ENCODE assay signal across 23 cellular contexts in genomic region chr9:21634951-21635350, GRCh38.
DNase-seq lines count a peak whose midpoint lies in the region; ATAC-seq, FAIRE-seq and TF ChIP-seq lines count a peak whose summit lies in the region.
"Had no signal": no experiment of that assay in that cellular context is flagged by ENCODE, and none has a peak within 500 bp of the region (broad histone marks: within the 10 kb centered on the region; RNA-seq: fewer than 3 reads in every experiment).

No MANE protein-coding gene starts in this region.

- no peaks in the 10 kb centered on the region for H3K9me3 Mint-ChIP-seq in activated T-cell treated with anti-CD3 and anti-CD28 coated beads, Interleukin-2, amount 50 U/mL, for 72 hours
- peaks cover 4% of the 10 kb centered on the region for H3K9me3 Mint-ChIP-seq in activated T-cell treated with anti-CD3 and anti-CD28 coated beads, Interleukin-2, amount 50 U/mL, for 24 hours
- H3K9me3 Mint-ChIP-seq: CD8-positive, alpha-beta T cell; HFFc6 had no signal

- H3K9me1 ChIP-seq in keratinocyte (ENCODE audit: control insufficient read depth, extremely low read depth, insufficient read depth, low read length): no peaks in the 10 kb centered on the region

- peak; percentile 58 for FAIRE-seq in keratinocyte (lab: Jason Lieb, UNC)
- FAIRE-seq in small intestine (lab: Jason Lieb, UNC): no peak
- FAIRE-seq: G401.6, GM12892, H54 had no signal

- 87 to 95% (median 91%) methylated on average over 2 of the region's 2 CpGs for WGBS in small intestine, 3 donors
- WGBS in spleen, 5 donors: 92 to 95% (median 92%) methylated on average over 2 of the region's 2 CpGs

- H3K4me1 Mint-ChIP-seq in activated T-cell treated with anti-CD3 and anti-CD28 coated beads, Interleukin-2, amount 50 U/mL, for 72 hours (ENCODE audit: low read depth): no peaks in the 10 kb centered on the region
- no peaks in the 10 kb centered on the region for H3K4me1 Mint-ChIP-seq in activated T-cell treated with anti-CD3 and anti-CD28 coated beads, Interleukin-2, amount 50 U/mL, for 24 hours (ENCODE audit: low read depth)
- H3K4me1 Mint-ChIP-seq: B cell; CD4-positive, CD25-positive, alpha-beta regulatory T cell had no signal

- TF ChIP-seq CTCF in RWPE2 (IDR thresholded peaks at IDR 0.05; ENCODE audit: poor library complexity, severe bottlenecking) (no peak), keratinocyte (optimal IDR thresholded peaks at IDR 0.05 in 1 of 3, IDR thresholded peaks at IDR 0.05 in 1 of 3, conservative IDR thresholded peaks at IDR 0.05 in 1 of 3; ENCODE audit: extremely low read depth in 1 of 3, insufficient read depth in 2 of 3, low read length in 3 of 3) (no peak), osteoblast (IDR thresholded peaks at IDR 0.05; ENCODE audit: extremely low read depth, low read depth, low read length) (no peak), spleen (IDR thresholded peaks at IDR 0.05 in 8 of 11, conservative IDR thresholded peaks at IDR 0.05 in 3 of 11) (no peak)

- no peak for DNase-seq in activated T-cell treated with anti-CD3 and anti-CD28 coated beads, Interleukin-2, amount 50 U/mL, for 72 hours
- DNase-seq in activated T-cell treated with anti-CD3 and anti-CD28 coated beads, Interleukin-2, amount 50 U/mL, for 24 hours: no peak
- DNase-seq in RWPE2 (ENCODE audit: low spot score) (no peak), epithelial cell of prostate (ENCODE audit: low read depth, low spot score) (peak; percentile 52), keratinocyte (ENCODE audit: low read depth, low spot score) (no peak), small intestine (no peak), osteoblast (ENCODE audit: insufficient read length, low spot score, missing footprints) (no peak), spleen (no peak)
- DNase-seq: Caco-2; CD4-positive, CD25-positive, alpha-beta regulatory T cell; CD8-positive, alpha-beta T cell; DMS153; DND-41; GOT3; HFFc6 had no signal

- peak overlapping the region; percentile 35 for H3K4me2 ChIP-seq in keratinocyte (ENCODE audit: control insufficient read depth, extremely low read depth, insufficient read depth, low read depth, low read length)
- H3K4me2 ChIP-seq in osteoblast (ENCODE audit: insufficient read depth, low read length): no peak overlapping the region
- H3K4me2 ChIP-seq: BLaER1 had no signal

- H3K27ac ChIP-seq in RWPE2 (ENCODE audit: poor library complexity, severe bottlenecking) (peak overlapping the region; percentile 15), epithelial cell of prostate (peak overlapping the region; percentile 14), keratinocyte (ENCODE audit: control insufficient read depth, insufficient read depth, low read length) (peak overlapping the region; percentile 56), small intestine (ENCODE audit: low read depth in 1 of 2, low read length in 1 of 2) (no peak overlapping the region), osteoblast (ENCODE audit: low read depth, low read length) (no peak overlapping the region), spleen (no peak overlapping the region)
- H3K27ac ChIP-seq: 22Rv1, BLaER1, C4-2B had no signal

- H3K36me3 ChIP-seq in RWPE2 (ENCODE audit: low read depth) (no peaks in the 10 kb centered on the region), keratinocyte (ENCODE audit: control insufficient read depth in 2 of 2, extremely low read depth in 1 of 2, insufficient read depth in 2 of 2, low read length in 2 of 2) (no peaks in the 10 kb centered on the region), small intestine (ENCODE audit: control insufficient read depth in 2 of 2, insufficient read depth in 2 of 2, low read length in 2 of 2) (no peaks in the 10 kb centered on the region), osteoblast (ENCODE audit: insufficient read depth, low read length) (no peaks in the 10 kb centered on the region), spleen (no peaks in the 10 kb centered on the region)
- H3K36me3 ChIP-seq: BLaER1, HAP-1 had no signal

- H4K20me1 ChIP-seq in keratinocyte (ENCODE audit: control insufficient read depth, extremely low read depth, insufficient read depth, low read length): no peaks in the 10 kb centered on the region
- no peaks in the 10 kb centered on the region for H4K20me1 ChIP-seq in osteoblast (ENCODE audit: insufficient read depth, low read length)
- H4K20me1 ChIP-seq: BLaER1 had no signal

- H3K27ac Mint-ChIP-seq in activated T-cell treated with anti-CD3 and anti-CD28 coated beads, Interleukin-2, amount 50 U/mL, for 72 hours: peak overlapping the region; percentile 42
- no peak overlapping the region for H3K27ac Mint-ChIP-seq in activated T-cell treated with anti-CD3 and anti-CD28 coated beads, Interleukin-2, amount 50 U/mL, for 24 hours
- H3K27ac Mint-ChIP-seq: B cell; CD4-positive, CD25-positive, alpha-beta regulatory T cell; CD8-positive, alpha-beta T cell; HFFc6 had no signal

- H3K4me1 ChIP-seq in RWPE2 (ENCODE audit: insufficient read depth, poor library complexity, severe bottlenecking): peaks cover 11% of the 10 kb centered on the region
- peaks cover 11% of the 10 kb centered on the region for H3K4me1 ChIP-seq in keratinocyte (ENCODE audit: control insufficient read depth, extremely low read depth, insufficient read depth, low read length)
- no peaks in the 10 kb centered on the region for H3K4me1 ChIP-seq in small intestine (ENCODE audit: control insufficient read depth in 2 of 2, insufficient read depth in 1 of 2, low read depth in 1 of 2, low read length in 1 of 2)
- H3K4me1 ChIP-seq in osteoblast (ENCODE audit: insufficient read depth, low read length): no peaks in the 10 kb centered on the region
- no peaks in the 10 kb centered on the region for H3K4me1 ChIP-seq in spleen
- H3K4me1 ChIP-seq: BLaER1, Caco-2, HAP-1 had no signal

- ATAC-seq in activated T-cell treated with anti-CD3 and anti-CD28 coated beads, Interleukin-2, amount 50 U/mL, for 72 hours (replicated peaks in 1 of 2): no peak
- peak; percentile 73 for ATAC-seq in RWPE2 (ENCODE audit: low read depth)
- ATAC-seq: CD8-positive, alpha-beta T cell had no signal

- intact Hi-C loops in spleen (cut with DNase I; ENCODE audit: low total_unique reads): no loop called here

- H3K27me3 Mint-ChIP-seq in activated T-cell treated with anti-CD3 and anti-CD28 coated beads, Interleukin-2, amount 50 U/mL, for 72 hours (ENCODE audit: low read depth): no peaks in the 10 kb centered on the region
- H3K27me3 Mint-ChIP-seq in activated T-cell treated with anti-CD3 and anti-CD28 coated beads, Interleukin-2, amount 50 U/mL, for 24 hours: no peaks in the 10 kb centered on the region

- H3K9me3 ChIP-seq in RWPE2 (ENCODE audit: severe bottlenecking) (no peaks in the 10 kb centered on the region), keratinocyte (ENCODE audit: control insufficient read depth, low read depth, low read length) (no peaks in the 10 kb centered on the region), small intestine (ENCODE audit: control insufficient read depth, low read depth) (no peaks in the 10 kb centered on the region), osteoblast (ENCODE audit: low read depth, low read length) (no peaks in the 10 kb centered on the region), spleen (no peaks in the 10 kb centered on the region)
- H3K9me3 ChIP-seq: BLaER1, Caco-2, HAP-1 had no signal

- no peak overlapping the region for H3K9ac ChIP-seq in keratinocyte (ENCODE audit: control insufficient read depth, extremely low read depth, insufficient read depth, low read length)
- H3K9ac ChIP-seq: BLaER1 had no signal

- H3K79me2 ChIP-seq in keratinocyte (ENCODE audit: control insufficient read depth, insufficient read depth, low read length): no peaks in the 10 kb centered on the region
- H3K79me2 ChIP-seq in osteoblast (ENCODE audit: insufficient read depth, low read length): no peaks in the 10 kb centered on the region

- no peak for TF ChIP-seq POLR2A in spleen (IDR thresholded peaks at IDR 0.05)

- no peak overlapping the region for H3K4me3 Mint-ChIP-seq in activated T-cell treated with anti-CD3 and anti-CD28 coated beads, Interleukin-2, amount 50 U/mL, for 72 hours
- H3K4me3 Mint-ChIP-seq in activated T-cell treated with anti-CD3 and anti-CD28 coated beads, Interleukin-2, amount 50 U/mL, for 24 hours: no peak overlapping the region
- H3K4me3 Mint-ChIP-seq: B cell; CD4-positive, CD25-positive, alpha-beta regulatory T cell; CD8-positive, alpha-beta T cell; HFFc6 had no signal

- H3K4me3 ChIP-seq in RWPE2 (ENCODE audit: severe bottlenecking): no peak overlapping the region
- no peak overlapping the region for H3K4me3 ChIP-seq in keratinocyte (ENCODE audit: control insufficient read depth in 2 of 3, extremely low read depth in 1 of 3, insufficient read depth in 2 of 3, low read depth in 1 of 3, low read length in 3 of 3)
- no peak overlapping the region for H3K4me3 ChIP-seq in small intestine (ENCODE audit: low read depth in 1 of 2, low read length in 2 of 2)
- no peak overlapping the region for H3K4me3 ChIP-seq in osteoblast (ENCODE audit: insufficient read depth, low read length)
- H3K4me3 ChIP-seq in spleen: no peak overlapping the region
- H3K4me3 ChIP-seq: BLaER1, HAP-1 had no signal

- no peaks in the 10 kb centered on the region for H3K36me3 Mint-ChIP-seq in activated T-cell treated with anti-CD3 and anti-CD28 coated beads, Interleukin-2, amount 50 U/mL, for 72 hours (ENCODE audit: insufficient read depth in 2 of 2)
- no peaks in the 10 kb centered on the region for H3K36me3 Mint-ChIP-seq in activated T-cell treated with anti-CD3 and anti-CD28 coated beads, Interleukin-2, amount 50 U/mL, for 24 hours (ENCODE audit: low read depth)
- H3K36me3 Mint-ChIP-seq: CD4-positive, CD25-positive, alpha-beta regulatory T cell; CD8-positive, alpha-beta T cell had no signal

- H2AFZ ChIP-seq in keratinocyte (ENCODE audit: control insufficient read depth, low read length): no peak overlapping the region
- H2AFZ ChIP-seq in osteoblast (ENCODE audit: low read length): no peak overlapping the region

- H3K27me3 ChIP-seq in RWPE2 (ENCODE audit: insufficient read depth, poor library complexity, severe bottlenecking) (no peaks in the 10 kb centered on the region), keratinocyte (ENCODE audit: control insufficient read depth, extremely low read depth, insufficient read depth, low read length) (no peaks in the 10 kb centered on the region), small intestine (ENCODE audit: control insufficient read depth in 2 of 2, insufficient read depth in 2 of 2, low read length in 2 of 2) (no peaks in the 10 kb centered on the region), osteoblast (ENCODE audit: insufficient read depth, low read length) (no peaks in the 10 kb centered on the region), spleen (replicated peaks in 1 of 7) (no peaks in the 10 kb centered on the region)
- H3K27me3 ChIP-seq: BLaER1 had no signal

- dilution Hi-C loops in keratinocyte (cut with MboI; ENCODE audit: extremely low pct_ligation_motif_present, low sequenced_read_pairs): no loop called here

Comparison
In these comparisons a context has a peak if more than half of its experiments do, and no peak if none do; other contexts are left out.
1. H3K27ac ChIP-seq: peak in RWPE2 (single experiment), epithelial cell of prostate (single experiment) and keratinocyte (single experiment); none in small intestine (0 of 2), osteoblast (single experiment) and spleen (0 of 8).